In the genomic region with DNA sequence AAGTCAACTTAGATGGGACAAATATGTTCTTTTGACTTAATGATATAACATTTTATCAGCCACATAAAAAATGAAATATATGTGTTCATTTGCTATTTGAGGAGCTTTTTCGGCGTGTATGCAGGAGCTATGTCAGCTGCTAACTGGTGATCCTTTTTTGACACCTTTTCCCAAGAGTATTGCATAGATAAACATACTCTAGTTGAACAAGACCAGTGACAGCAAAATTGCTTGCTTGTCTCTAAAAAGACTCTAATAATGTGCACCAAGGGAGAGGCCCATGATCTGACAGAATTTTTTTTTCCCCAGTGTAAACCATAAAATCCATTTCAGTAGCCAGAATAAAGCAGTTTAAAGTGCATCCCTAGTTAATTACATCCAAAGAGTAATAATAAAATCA, we compare ENCODE assay signal across 7 cellular contexts.
"Had no signal": no experiment of that assay in that cellular context is flagged by ENCODE, and none has a peak within 500 bp of the region (broad histone marks: within the 10 kb centered on the region; RNA-seq: fewer than 3 reads in every experiment).

No MANE protein-coding gene starts in this region.

- H2AFZ ChIP-seq: GM23248 had no signal

- H3K4me3 ChIP-seq: GM23248, K562 had no signal

- H3K9ac ChIP-seq: GM23248 had no signal

- H3K27ac ChIP-seq: GM23248 had no signal

- DNase-seq: GOT3, H7, HCEC 1CT, IMR-90 had no signal

- FAIRE-seq: HTR-8/SVneo, K562 had no signal

- ATAC-seq: K562 had no signal
